Comparison of ENCODE assay signal across 8 cellular contexts in genomic region chr4:51843309-51844156, GRCh38. TPM values are rescaled to one million over a fixed set of nuclear protein-coding genes. Genes with fewer than 3 reads are reported as not detected.
DNase-seq lines count a peak whose midpoint lies in the region; ATAC-seq and TF ChIP-seq lines count a peak whose summit lies in the region.

No MANE protein-coding gene starts in this region.

- no peaks in the 10 kb centered on the region for H3K9me2 ChIP-seq in OCI-LY7 (ENCODE audit: insufficient read depth, low read length)

- no peaks in the 10 kb centered on the region for H3K9me3 ChIP-seq in OCI-LY7 (ENCODE audit: low read length)
- H3K9me3 ChIP-seq in gastroesophageal sphincter, result no peaks in the 10 kb centered on the region
- no peaks in the 10 kb centered on the region for H3K9me3 ChIP-seq in osteoblast (ENCODE audit: low read depth, low read length)
- no peaks in the 10 kb centered on the region for H3K9me3 ChIP-seq in tibial artery

- intact Hi-C loops in OCI-LY7 (cut with micrococcal nuclease; ENCODE audit: unreplicated experiment), result loop anchor here (2.0 to 10.0 kb wide), 2 partner anchors 193 to 1901 kb away; no protein-coding TSS in a partner anchor
- intact Hi-C loops in tibial artery (cut with DNase I; ENCODE audit: low total_unique reads), result loop anchor here (10.0 kb wide), 1 partner anchor 811 kb away; the partner anchor contains the start of gene USP46

- H3K27ac ChIP-seq in OCI-LY7 (ENCODE audit: low read depth, low read length, poor library complexity, severe bottlenecking), result peak overlapping the region; percentile 63
- peak overlapping the region; percentile 84 to 98 (median 98) for H3K27ac ChIP-seq in gastroesophageal sphincter
- H3K27ac ChIP-seq in osteoblast (ENCODE audit: low read depth, low read length), result peak overlapping the region; percentile 58
- peak overlapping the region; percentile 96 to 99 for H3K27ac ChIP-seq in tibial artery

- DNase-seq in NCI-H82 (lab: John Stamatoyannopoulos, UW) (peak; percentile 67), NCI-H82 treated with DMSO at 0.1 percent for 48 hours (lab: John Stamatoyannopoulos, UW; ENCODE audit: unreplicated experiment) (no peak), OCI-LY7 (ENCODE audit: low spot score) (no peak), osteoblast (ENCODE audit: insufficient read length, low spot score, missing footprints) (peak; percentile 92), tibial artery (peak; percentile 83 to 90)
- DNase-seq in activated naive CD4-positive, alpha-beta T cell treated with Interleukin-2 at 50 U/mL for 16 hours, result peak; percentile 65

- H2AFZ ChIP-seq in OCI-LY7 (ENCODE audit: low read length), result no peak overlapping the region
- H2AFZ ChIP-seq in osteoblast (ENCODE audit: low read length), result peak overlapping the region; percentile 77

- peaks cover 16% of the 10 kb centered on the region for H3K4me1 ChIP-seq in OCI-LY7 (ENCODE audit: insufficient read depth, low read length, poor library complexity, severe bottlenecking)
- peaks cover 0 to 42% (median 0%) of the 10 kb centered on the region in 3 donors for H3K4me1 ChIP-seq in gastroesophageal sphincter
- peaks cover 25% of the 10 kb centered on the region for H3K4me1 ChIP-seq in osteoblast (ENCODE audit: insufficient read depth, low read length)
- H3K4me1 ChIP-seq in tibial artery, result peaks cover 0 to 18% (median 10%) of the 10 kb centered on the region in 4 donors

- TF ChIP-seq POLR2A in gastroesophageal sphincter (IDR thresholded peaks at IDR 0.05), result no peak

- H3K36me3 ChIP-seq in OCI-LY7 (ENCODE audit: insufficient read depth, low read length) (no peaks in the 10 kb centered on the region), gastroesophageal sphincter (no peaks in the 10 kb centered on the region), osteoblast (ENCODE audit: insufficient read depth, low read length) (no peaks in the 10 kb centered on the region), tibial artery (no peaks in the 10 kb centered on the region)

- peak; percentile 28 for ATAC-seq in HG02885 (IDR thresholded peaks at IDR 0.05; ENCODE audit: poor library complexity, unreplicated experiment)
- ATAC-seq in gastroesophageal sphincter, result peak; percentile 53

- H4K20me1 ChIP-seq in OCI-LY7 (ENCODE audit: insufficient read depth, low read length) (peaks cover 15% of the 10 kb centered on the region; the same call in 1 of the 2 replicates), osteoblast (ENCODE audit: insufficient read depth, low read length) (peaks cover 20% of the 10 kb centered on the region)

- POLR2A ChIA-PET in OCI-LY7 (lab: Charles Lee), result interaction anchor here (1.0 to 2.1 kb wide), 5 partner anchors 9 to 868 kb away, joined by 3 to 15 read pairs (median 4); partner anchors contain the start of gene SGCB

- BruUV-seq in OCI-LY7 (replicated peaks; lab: Mats Ljungman, UMichigan), result no TSS peak

- no peak for TF ChIP-seq EP300 in gastroesophageal sphincter (IDR thresholded peaks at IDR 0.05)

- H3K4me3 ChIP-seq in OCI-LY7 (ENCODE audit: low read depth, low read length, poor library complexity, severe bottlenecking) (peak overlapping the region; percentile 78), gastroesophageal sphincter (peak overlapping the region; percentile 74 to 89), osteoblast (ENCODE audit: insufficient read depth, low read length) (peak overlapping the region; percentile 96), tibial artery (peak overlapping the region; percentile 87 to 89)

- H3K27me3 ChIP-seq in gastroesophageal sphincter (no peaks in the 10 kb centered on the region), osteoblast (ENCODE audit: insufficient read depth, low read length) (no peaks in the 10 kb centered on the region), tibial artery (no peaks in the 10 kb centered on the region)

- 0% methylated on average over 10 to 15 of the region's 64 CpGs for WGBS in gastroesophageal sphincter (ENCODE audit: low coverage in 1 of 2), 2 donors

- peaks cover 33% of the 10 kb centered on the region for H3K79me2 ChIP-seq in OCI-LY7 (ENCODE audit: insufficient read depth, low read depth, low read length)
- H3K79me2 ChIP-seq in osteoblast (ENCODE audit: insufficient read depth, low read length), result peaks cover 48% of the 10 kb centered on the region

- TF ChIP-seq CTCF in OCI-LY7 (conservative IDR thresholded peaks at IDR 0.05; ENCODE audit: low read length) (no peak), gastroesophageal sphincter (IDR thresholded peaks at IDR 0.05) (no peak), osteoblast (IDR thresholded peaks at IDR 0.05; ENCODE audit: extremely low read depth, low read depth, low read length) (no peak), tibial artery (IDR thresholded peaks at IDR 0.05) (no peak)

- peak overlapping the region; percentile 88 for H3K4me2 ChIP-seq in OCI-LY7 (ENCODE audit: low read length)
- peak overlapping the region; percentile 95 for H3K4me2 ChIP-seq in osteoblast (ENCODE audit: insufficient read depth, low read length)

- CTCF ChIA-PET in OCI-LY7 (lab: Charles Lee; ENCODE audit: unreplicated experiment), result interaction anchor here (0.6 kb wide), 1 partner anchor 9 kb away, joined by 3 read pairs; no protein-coding TSS in a partner anchor

RNA-seq across cellular contexts. Expression of gene DCUN1D4, which starts 0.6 kb away (rescaled TPM):
- total RNA-seq in OCI-LY7 (2014; rRNA removed; shearing (Covaris generic)), result 21.3 and 30.4 TPM in 2 replicates
- total RNA-seq in OCI-LY7 (2022) (24.4 and 34.2 TPM in 2 replicates), gastroesophageal sphincter (10 to 100 TPM; 48.9 to 81.9 (median 51.0) TPM), osteoblast (58.6 and 60.4 TPM in 2 replicates)

Comparison
In these comparisons a context has a peak if more than half of its experiments do, and no peak if none do; other contexts are left out.
1. DNase-seq: peak in NCI-H82 (single experiment), activated naive CD4-positive, alpha-beta T cell treated with Interleukin-2 at 50 U/mL for 16 hours (single experiment), osteoblast (single experiment) and tibial artery (2 of 2); none in NCI-H82 treated with DMSO at 0.1 percent for 48 hours (single experiment) and OCI-LY7 (single experiment).
2. Peak in every context shown above with its lines, with median percentiles within 50 percentile points of each other: H3K27ac ChIP-seq and H3K4me3 ChIP-seq.